10 cellular contexts compared by ENCODE assay signal in genomic region chr12:31897791-31898503, GRCh38.
DNase-seq lines count a peak whose midpoint lies in the region; ATAC-seq and TF ChIP-seq lines count a peak whose summit lies in the region.
"Had no signal": no experiment of that assay in that cellular context is flagged by ENCODE, and none has a peak within 500 bp of the region (broad histone marks: within the 10 kb centered on the region; RNA-seq: fewer than 3 reads in every experiment).

No MANE protein-coding gene starts in this region.

- H3K4me3 ChIP-seq in suprapubic skin = no peak overlapping the region
- H3K4me3 ChIP-seq: SJSA1 had no signal

- ATAC-seq in omental fat pad (ENCODE audit: low FRiP score) = no peak

- no peaks in the 10 kb centered on the region for H3K27me3 Mint-ChIP-seq in activated T-helper 1 cell treated with anti-CD3 and anti-CD28 coated beads, Interleukin-12 subunit alpha, Interleukin-12 subunit beta, Interleukin-2, Interleukin-4 antibody, amounts not matched to agents 30 ng/mL and 10 ng/mL and 1 ng/mL, durations not matched to agents 14 hours and 24 hours and 36 hours (ENCODE audit: insufficient read depth)

- DNase-seq in DMS53 (lab: John Stamatoyannopoulos, UW) (peak; percentile 61), DMS53 treated with DMSO at 0.1 percent for 48 hours (lab: John Stamatoyannopoulos, UW; ENCODE audit: unreplicated experiment) (no peak), NCI-H187 treated with DMSO at 0.1 percent for 48 hours (lab: John Stamatoyannopoulos, UW) (peak; percentile 18), left kidney (ENCODE audit: low read depth, low spot score) (peak; percentile 75), suprapubic skin (ENCODE audit: low spot score in 2 of 2) (no peak), omental fat pad (ENCODE audit: low spot score) (no peak), GOT3 (lab: John Stamatoyannopoulos, UW) (no peak)
- DNase-seq in activated T-helper 1 cell treated with anti-CD3 and anti-CD28 coated beads, Interleukin-12 subunit alpha, Interleukin-12 subunit beta, Interleukin-2, Interleukin-4 antibody, amounts not matched to agents 30 ng/mL and 10 ng/mL and 1 ng/mL, durations not matched to agents 14 hours and 24 hours and 36 hours (ENCODE audit: low spot score) = no peak

- WGBS in suprapubic skin = 41% methylated on average over 10 of the region's 10 CpGs

- H3K27ac Mint-ChIP-seq in activated T-helper 1 cell treated with anti-CD3 and anti-CD28 coated beads, Interleukin-12 subunit alpha, Interleukin-12 subunit beta, Interleukin-2, Interleukin-4 antibody, amounts not matched to agents 30 ng/mL and 10 ng/mL and 1 ng/mL, durations not matched to agents 14 hours and 24 hours and 36 hours = peak overlapping the region; percentile 99

- no peaks in the 10 kb centered on the region for H3K36me3 ChIP-seq in suprapubic skin
- H3K36me3 ChIP-seq: SJSA1 had no signal

- no peaks in the 10 kb centered on the region for H3K27me3 ChIP-seq in suprapubic skin
- H3K27me3 ChIP-seq: SJSA1 had no signal

- H3K9me3 ChIP-seq in suprapubic skin = no peaks in the 10 kb centered on the region
- H3K9me3 ChIP-seq: SJSA1 had no signal

- peaks cover 64% of the 10 kb centered on the region for H3K9me3 Mint-ChIP-seq in activated T-helper 1 cell treated with anti-CD3 and anti-CD28 coated beads, Interleukin-12 subunit alpha, Interleukin-12 subunit beta, Interleukin-2, Interleukin-4 antibody, amounts not matched to agents 30 ng/mL and 10 ng/mL and 1 ng/mL, durations not matched to agents 14 hours and 24 hours and 36 hours

- no peaks in the 10 kb centered on the region for H3K4me1 ChIP-seq in suprapubic skin
- H3K4me1 ChIP-seq: SJSA1 had no signal

- H3K4me3 Mint-ChIP-seq in activated T-helper 1 cell treated with anti-CD3 and anti-CD28 coated beads, Interleukin-12 subunit alpha, Interleukin-12 subunit beta, Interleukin-2, Interleukin-4 antibody, amounts not matched to agents 30 ng/mL and 10 ng/mL and 1 ng/mL, durations not matched to agents 14 hours and 24 hours and 36 hours = peak overlapping the region; percentile 35

- peaks cover 51% of the 10 kb centered on the region for H3K36me3 Mint-ChIP-seq in activated T-helper 1 cell treated with anti-CD3 and anti-CD28 coated beads, Interleukin-12 subunit alpha, Interleukin-12 subunit beta, Interleukin-2, Interleukin-4 antibody, amounts not matched to agents 30 ng/mL and 10 ng/mL and 1 ng/mL, durations not matched to agents 14 hours and 24 hours and 36 hours (ENCODE audit: low read depth)

- no peak for TF ChIP-seq CTCF in suprapubic skin (IDR thresholded peaks at IDR 0.05)
- TF ChIP-seq CTCF in omental fat pad (IDR thresholded peaks at IDR 0.05) = no peak

- TF ChIP-seq EP300 in suprapubic skin (IDR thresholded peaks at IDR 0.05) = no peak

- peaks cover 51% of the 10 kb centered on the region for H3K4me1 Mint-ChIP-seq in activated T-helper 1 cell treated with anti-CD3 and anti-CD28 coated beads, Interleukin-12 subunit alpha, Interleukin-12 subunit beta, Interleukin-2, Interleukin-4 antibody, amounts not matched to agents 30 ng/mL and 10 ng/mL and 1 ng/mL, durations not matched to agents 14 hours and 24 hours and 36 hours (ENCODE audit: low read depth)

- no peak for TF ChIP-seq POLR2A in suprapubic skin (IDR thresholded peaks at IDR 0.05)

- intact Hi-C loops in activated T-helper 1 cell treated with anti-CD3 and anti-CD28 coated beads, Interleukin-12 subunit alpha, Interleukin-12 subunit beta, Interleukin-2, Interleukin-4 antibody, amounts not matched to agents 30 ng/mL and 10 ng/mL and 1 ng/mL, durations not matched to agents 14 hours and 24 hours and 36 hours (cut with micrococcal nuclease) = loop anchor here (2.0 to 10.0 kb wide), 4 partner anchors 51 to 573 kb away; partner anchors contain the start of genes BICD1 and SINHCAF

- no peak overlapping the region for H3K27ac ChIP-seq in suprapubic skin
- H3K27ac ChIP-seq: 22Rv1, SJSA1 had no signal

Comparison
In these comparisons a context has a peak if more than half of its experiments do, and no peak if none do; other contexts are left out.
1. DNase-seq: peak in DMS53 (single experiment), NCI-H187 treated with DMSO at 0.1 percent for 48 hours (single experiment) and left kidney (single experiment); none in DMS53 treated with DMSO at 0.1 percent for 48 hours (single experiment), activated T-helper 1 cell treated with anti-CD3 and anti-CD28 coated beads, Interleukin-12 subunit alpha, Interleukin-12 subunit beta, Interleukin-2, Interleukin-4 antibody, amounts not matched to agents 30 ng/mL and 10 ng/mL and 1 ng/mL, durations not matched to agents 14 hours and 24 hours and 36 hours (single experiment), suprapubic skin (0 of 2), omental fat pad (single experiment) and GOT3 (single experiment).